ENCODE assay signal across 8 cellular contexts in genomic region chrX:38805294-38806053, GRCh38. TPM values are rescaled to one million over a fixed set of nuclear protein-coding genes. Genes with fewer than 3 reads are reported as not detected.
DNase-seq lines count a peak whose midpoint lies in the region; ATAC-seq and TF ChIP-seq lines count a peak whose summit lies in the region.

No MANE protein-coding gene starts in this region.

- peak overlapping the region; percentile 83 for H3K27ac ChIP-seq in AG04450 (ENCODE audit: low read depth, low read length)
- H3K27ac ChIP-seq in WERI-Rb-1: peak overlapping the region; percentile 86

- peaks cover 7% of the 10 kb centered on the region; the same call in 1 of the 2 replicates for H3K36me3 ChIP-seq in WERI-Rb-1

- ATAC-seq in GM19455 (IDR thresholded peaks at IDR 0.05; ENCODE audit: unreplicated experiment): peak; percentile 46
- ATAC-seq in GM18873 (IDR thresholded peaks at IDR 0.05; ENCODE audit: low FRiP score, unreplicated experiment): no peak

- no peaks in the 10 kb centered on the region for H3K9me3 ChIP-seq in AG04450 (ENCODE audit: control insufficient read depth, insufficient read depth, low read length)
- H3K9me3 ChIP-seq in WERI-Rb-1 (ENCODE audit: severe bottlenecking): no peaks in the 10 kb centered on the region

- H3K4me3 ChIP-seq in AG04450 (ENCODE audit: low read depth, low read length): peak overlapping the region; percentile 75
- peak overlapping the region; percentile 76 for H3K4me3 ChIP-seq in WERI-Rb-1 (ENCODE audit: low read depth, low read length)

- CTCF ChIA-PET in AG04450 (lab: Charles Lee): interaction anchor here (0.6 to 0.7 kb wide), 2 partner anchors 196 to 343 kb away, joined by 3 to 10 read pairs; no protein-coding TSS in a partner anchor

- H3K27me3 ChIP-seq in AG04450 (ENCODE audit: control insufficient read depth, insufficient read depth, low read length) (no peaks in the 10 kb centered on the region), WERI-Rb-1 (ENCODE audit: insufficient read depth, low read depth, severe bottlenecking) (peaks cover 26% of the 10 kb centered on the region)

- no peak for TF ChIP-seq CTCF in AG04450 (IDR thresholded peaks at IDR 0.05; ENCODE audit: low read depth, low read length)
- 0 out of 2 replicates have a peak, but pooled peaks have one; percentile 3 for TF ChIP-seq CTCF in WERI-Rb-1 (IDR thresholded peaks at IDR 0.05; ENCODE audit: low read depth, low read length)

- peak; percentile 43 for DNase-seq in AG04450 (ENCODE audit: low read depth, low spot score)
- peak; percentile 22 for DNase-seq in NCI-H1694 treated with DMSO at 0.1 percent for 48 hours (lab: John Stamatoyannopoulos, UW)
- DNase-seq in WERI-Rb-1: peak; percentile 20
- DNase-seq in central memory CD4-positive, alpha-beta T cell: peak; percentile 75
- peak; percentile 71 for DNase-seq in kidney tubule cell (ENCODE audit: low spot score)
- peak; percentile 34 to 40 for DNase-seq in stimulated activated CD4-positive, alpha-beta T cell treated with anti-CD3 and anti-CD28 coated beads, Interleukin-15, amount 100 ng/mL, for 1 hour (ENCODE audit: low read depth in 1 of 2, low spot score in 1 of 2)

- POLR2A ChIA-PET in AG04450 (lab: Yijun Ruan, JAX): interaction anchor here (0.6 to 0.8 kb wide), 2 partner anchors 88 to 204 kb away, joined by 4 to 8 read pairs; no protein-coding TSS in a partner anchor

RNA-seq across cellular contexts. Expression of gene MID1IP1, which starts 4.2 kb away (rescaled TPM):
- 30.0 and 31.3 TPM in 2 replicates for polyA plus RNA-seq in AG04450 (2011; rRNA removed)
- 13.4 and 14.4 TPM in 2 replicates for polyA minus RNA-seq in AG04450 (2011; rRNA and poly(A)+ RNA removed)

Comparison
In these comparisons a context has a peak if more than half of its experiments do, and no peak if none do; other contexts are left out.
1. DNase-seq: peak in every context shown above with its lines; median percentile 75 in central memory CD4-positive, alpha-beta T cell; 71 in kidney tubule cell; 43 in AG04450; 37 in stimulated activated CD4-positive, alpha-beta T cell treated with anti-CD3 and anti-CD28 coated beads, Interleukin-15, amount 100 ng/mL, for 1 hour; 22 in NCI-H1694 treated with DMSO at 0.1 percent for 48 hours; 20 in WERI-Rb-1.